In genomic region chr10:77090381-77091356, GRCh38 we compare ENCODE assay signal across 1 cellular context.
TF ChIP-seq lines count a peak whose summit lies in the region.

No MANE protein-coding gene starts in this region.

TF ChIP-seq in HEK293, 187 proteins besides CTCF, POLR2A, EP300 and RAD21 (continued from another document):
- TF ChIP-seq, protein P1, sequence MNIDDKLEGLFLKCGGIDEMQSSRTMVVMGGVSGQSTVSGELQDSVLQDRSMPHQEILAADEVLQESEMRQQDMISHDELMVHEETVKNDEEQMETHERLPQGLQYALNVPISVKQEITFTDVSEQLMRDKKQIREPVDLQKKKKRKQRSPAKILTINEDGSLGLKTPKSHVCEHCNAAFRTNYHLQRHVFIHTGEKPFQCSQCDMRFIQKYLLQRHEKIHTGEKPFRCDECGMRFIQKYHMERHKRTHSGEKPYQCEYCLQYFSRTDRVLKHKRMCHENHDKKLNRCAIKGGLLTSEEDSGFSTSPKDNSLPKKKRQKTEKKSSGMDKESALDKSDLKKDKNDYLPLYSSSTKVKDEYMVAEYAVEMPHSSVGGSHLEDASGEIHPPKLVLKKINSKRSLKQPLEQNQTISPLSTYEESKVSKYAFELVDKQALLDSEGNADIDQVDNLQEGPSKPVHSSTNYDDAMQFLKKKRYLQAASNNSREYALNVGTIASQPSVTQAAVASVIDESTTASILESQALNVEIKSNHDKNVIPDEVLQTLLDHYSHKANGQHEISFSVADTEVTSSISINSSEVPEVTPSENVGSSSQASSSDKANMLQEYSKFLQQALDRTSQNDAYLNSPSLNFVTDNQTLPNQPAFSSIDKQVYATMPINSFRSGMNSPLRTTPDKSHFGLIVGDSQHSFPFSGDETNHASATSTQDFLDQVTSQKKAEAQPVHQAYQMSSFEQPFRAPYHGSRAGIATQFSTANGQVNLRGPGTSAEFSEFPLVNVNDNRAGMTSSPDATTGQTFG (tag by site-specific recombination; IDR thresholded peaks at IDR 0.05; ENCODE audit: borderline replicate concordance) = no peak
- TF ChIP-seq KLF8 (tag by site-specific recombination; IDR thresholded peaks at IDR 0.05) (no peak), ZNF560 (tag by site-specific recombination; IDR thresholded peaks at IDR 0.05; ENCODE audit: borderline replicate concordance) (no peak), ZNF473 (tag by site-specific recombination; IDR thresholded peaks at IDR 0.05) (no peak), ZNF18 (tag by site-specific recombination; IDR thresholded peaks at IDR 0.05) (0 out of 2 replicates have a peak, but pooled peaks have one; percentile 40), ZNF654 (tag by site-specific recombination; IDR thresholded peaks at IDR 0.05; ENCODE audit: low read depth) (no peak), ZNF157 (tag by site-specific recombination; IDR thresholded peaks at IDR 0.05) (no peak), ZNF335 (tag by site-specific recombination; conservative IDR thresholded peaks at IDR 0.05) (peak; percentile 89), ZNF2 (tag by site-specific recombination; IDR thresholded peaks at IDR 0.05) (no peak), ZNF292 (tag by site-specific recombination; IDR thresholded peaks at IDR 0.05; ENCODE audit: borderline replicate concordance, low read depth) (no peak), ZNF692 (tag by site-specific recombination; IDR thresholded peaks at IDR 0.05) (no peak; the same call in 1 of the 2 replicates), ZNF398 (tag by site-specific recombination; IDR thresholded peaks at IDR 0.05) (no peak), ZNF48 (tag by site-specific recombination; IDR thresholded peaks at IDR 0.05) (no peak), ZNF274 (IDR thresholded peaks at IDR 0.05; ENCODE audit: low read length) (no peak), ZNF274 (tag by site-specific recombination; IDR thresholded peaks at IDR 0.05; ENCODE audit: borderline replicate concordance) (no peak), KLF16 (tag by site-specific recombination; IDR thresholded peaks at IDR 0.05) (peak; percentile 45; the same call in 1 of the 2 replicates), ZNF768 (tag by site-specific recombination; IDR thresholded peaks at IDR 0.05) (no peak), PRDM1 (tag by site-specific recombination; IDR thresholded peaks at IDR 0.05) (no peak), ZFP37 (tag by site-specific recombination; IDR thresholded peaks at IDR 0.05) (no peak), ZEB2 (tag by site-specific recombination; IDR thresholded peaks at IDR 0.05) (no peak), ZNF146 (tag by site-specific recombination; IDR thresholded peaks at IDR 0.05) (no peak), ZNF223 (tag by site-specific recombination; IDR thresholded peaks at IDR 0.05) (no peak), ZNF155 (tag by site-specific recombination; IDR thresholded peaks at IDR 0.05) (no peak), ZNF658 (tag by site-specific recombination; IDR thresholded peaks at IDR 0.05) (no peak), BCL11A (tag by site-specific recombination; IDR thresholded peaks at IDR 0.05; ENCODE audit: low read depth) (no peak), FEZF1 (tag by site-specific recombination; IDR thresholded peaks at IDR 0.05) (peak; percentile 93), SP2 (tag by site-specific recombination; IDR thresholded peaks at IDR 0.05) (no peak), ZNF341 (tag by site-specific recombination; IDR thresholded peaks at IDR 0.05; ENCODE audit: low read depth) (peak; percentile 55), SCRT2 (tag by site-specific recombination; IDR thresholded peaks at IDR 0.05) (peak; percentile 74), ZNF549 (tag by site-specific recombination; IDR thresholded peaks at IDR 0.05) (no peak), WT1 (tag by site-specific recombination; IDR thresholded peaks at IDR 0.05) (no peak), ZBTB1 (tag by site-specific recombination; IDR thresholded peaks at IDR 0.05) (0 out of 2 replicates have a peak, but pooled peaks have one; percentile 17), ZNF133 (tag by site-specific recombination; IDR thresholded peaks at IDR 0.05) (no peak), ZNF366 (tag by site-specific recombination; conservative IDR thresholded peaks at IDR 0.05) (peak; percentile 58; the same call in 1 of the 2 replicates), ZNF777 (tag by site-specific recombination; IDR thresholded peaks at IDR 0.05; ENCODE audit: borderline replicate concordance) (no peak), ZNF843 (tag by site-specific recombination; IDR thresholded peaks at IDR 0.05) (peak; percentile 95), ZNF776 (tag by site-specific recombination; IDR thresholded peaks at IDR 0.05; ENCODE audit: borderline replicate concordance) (no peak), ZNF510 (tag by site-specific recombination; IDR thresholded peaks at IDR 0.05; ENCODE audit: insufficient replicate concordance) (no peak), ZNF548 (tag by site-specific recombination; IDR thresholded peaks at IDR 0.05) (no peak), KLF7 (tag by site-specific recombination; IDR thresholded peaks at IDR 0.05; ENCODE audit: borderline replicate concordance) (peak; percentile 20; the same call in 1 of the 2 replicates), ZNF404 (tag by site-specific recombination; IDR thresholded peaks at IDR 0.05) (no peak), ZNF23 (tag by site-specific recombination; IDR thresholded peaks at IDR 0.05; ENCODE audit: borderline replicate concordance) (no peak), ZNF24 (tag by site-specific recombination; IDR thresholded peaks at IDR 0.05) (no peak), ZNF174 (tag by site-specific recombination; IDR thresholded peaks at IDR 0.05) (no peak)
- TF ChIP-seq, protein P2, sequence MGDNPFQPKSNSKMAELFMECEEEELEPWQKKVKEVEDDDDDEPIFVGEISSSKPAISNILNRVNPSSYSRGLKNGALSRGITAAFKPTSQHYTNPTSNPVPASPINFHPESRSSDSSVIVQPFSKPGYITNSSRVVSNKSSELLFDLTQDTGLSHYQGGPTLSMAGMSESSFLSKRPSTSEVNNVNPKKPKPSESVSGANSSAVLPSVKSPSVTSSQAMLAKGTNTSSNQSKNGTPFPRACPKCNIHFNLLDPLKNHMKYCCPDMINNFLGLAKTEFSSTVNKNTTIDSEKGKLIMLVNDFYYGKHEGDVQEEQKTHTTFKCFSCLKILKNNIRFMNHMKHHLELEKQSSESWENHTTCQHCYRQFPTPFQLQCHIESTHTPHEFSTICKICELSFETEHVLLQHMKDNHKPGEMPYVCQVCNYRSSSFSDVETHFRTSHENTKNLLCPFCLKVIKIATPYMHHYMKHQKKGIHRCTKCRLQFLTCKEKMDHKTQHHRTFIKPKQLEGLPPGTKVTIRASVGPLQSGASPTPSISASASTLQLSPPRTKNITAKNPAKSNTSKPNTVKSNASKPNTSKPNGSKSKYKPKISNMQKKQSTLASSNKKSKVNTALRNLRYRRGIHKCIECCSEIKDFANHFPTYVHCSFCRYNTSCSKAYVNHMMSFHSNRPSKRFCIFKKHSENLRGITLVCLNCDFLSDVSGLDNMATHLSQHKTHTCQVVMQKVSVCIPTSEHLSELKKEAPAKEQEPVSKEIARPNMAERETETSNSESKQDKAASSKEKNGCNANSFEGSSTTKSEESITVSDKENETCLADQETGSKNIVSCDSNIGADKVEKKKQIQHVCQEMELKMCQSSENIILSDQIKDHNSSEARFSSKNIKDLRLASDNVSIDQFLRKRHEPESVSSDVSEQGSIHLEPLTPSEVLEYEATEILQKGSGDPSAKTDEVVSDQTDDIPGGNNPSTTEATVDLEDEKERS (tag by site-specific recombination; IDR thresholded peaks at IDR 0.05) = no peak
- TF ChIP-seq, protein P3, sequence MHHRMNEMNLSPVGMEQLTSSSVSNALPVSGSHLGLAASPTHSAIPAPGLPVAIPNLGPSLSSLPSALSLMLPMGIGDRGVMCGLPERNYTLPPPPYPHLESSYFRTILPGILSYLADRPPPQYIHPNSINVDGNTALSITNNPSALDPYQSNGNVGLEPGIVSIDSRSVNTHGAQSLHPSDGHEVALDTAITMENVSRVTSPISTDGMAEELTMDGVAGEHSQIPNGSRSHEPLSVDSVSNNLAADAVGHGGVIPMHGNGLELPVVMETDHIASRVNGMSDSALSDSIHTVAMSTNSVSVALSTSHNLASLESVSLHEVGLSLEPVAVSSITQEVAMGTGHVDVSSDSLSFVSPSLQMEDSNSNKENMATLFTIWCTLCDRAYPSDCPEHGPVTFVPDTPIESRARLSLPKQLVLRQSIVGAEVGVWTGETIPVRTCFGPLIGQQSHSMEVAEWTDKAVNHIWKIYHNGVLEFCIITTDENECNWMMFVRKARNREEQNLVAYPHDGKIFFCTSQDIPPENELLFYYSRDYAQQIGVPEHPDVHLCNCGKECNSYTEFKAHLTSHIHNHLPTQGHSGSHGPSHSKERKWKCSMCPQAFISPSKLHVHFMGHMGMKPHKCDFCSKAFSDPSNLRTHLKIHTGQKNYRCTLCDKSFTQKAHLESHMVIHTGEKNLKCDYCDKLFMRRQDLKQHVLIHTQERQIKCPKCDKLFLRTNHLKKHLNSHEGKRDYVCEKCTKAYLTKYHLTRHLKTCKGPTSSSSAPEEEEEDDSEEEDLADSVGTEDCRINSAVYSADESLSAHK (tag by site-specific recombination; IDR thresholded peaks at IDR 0.05) = peak; percentile 29; the same call in 1 of the 2 replicates
